In genomic region chr2:167863377-167863776, GRCh38 we compare ENCODE assay signal across 1 cellular context.
TF ChIP-seq lines count a peak whose summit lies in the region.

No MANE protein-coding gene starts in this region.

TF ChIP-seq in WTC11, 78 proteins besides CTCF, POLR2A, EP300 and RAD21 (continued from another document):
- TF ChIP-seq, protein P1, sequence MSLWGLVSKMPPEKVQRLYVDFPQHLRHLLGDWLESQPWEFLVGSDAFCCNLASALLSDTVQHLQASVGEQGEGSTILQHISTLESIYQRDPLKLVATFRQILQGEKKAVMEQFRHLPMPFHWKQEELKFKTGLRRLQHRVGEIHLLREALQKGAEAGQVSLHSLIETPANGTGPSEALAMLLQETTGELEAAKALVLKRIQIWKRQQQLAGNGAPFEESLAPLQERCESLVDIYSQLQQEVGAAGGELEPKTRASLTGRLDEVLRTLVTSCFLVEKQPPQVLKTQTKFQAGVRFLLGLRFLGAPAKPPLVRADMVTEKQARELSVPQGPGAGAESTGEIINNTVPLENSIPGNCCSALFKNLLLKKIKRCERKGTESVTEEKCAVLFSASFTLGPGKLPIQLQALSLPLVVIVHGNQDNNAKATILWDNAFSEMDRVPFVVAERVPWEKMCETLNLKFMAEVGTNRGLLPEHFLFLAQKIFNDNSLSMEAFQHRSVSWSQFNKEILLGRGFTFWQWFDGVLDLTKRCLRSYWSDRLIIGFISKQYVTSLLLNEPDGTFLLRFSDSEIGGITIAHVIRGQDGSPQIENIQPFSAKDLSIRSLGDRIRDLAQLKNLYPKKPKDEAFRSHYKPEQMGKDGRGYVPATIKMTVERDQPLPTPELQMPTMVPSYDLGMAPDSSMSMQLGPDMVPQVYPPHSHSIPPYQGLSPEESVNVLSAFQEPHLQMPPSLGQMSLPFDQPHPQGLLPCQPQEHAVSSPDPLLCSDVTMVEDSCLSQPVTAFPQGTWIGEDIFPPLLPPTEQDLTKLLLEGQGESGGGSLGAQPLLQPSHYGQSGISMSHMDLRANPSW (CRISPR knock-in tag; conservative IDR thresholded peaks at IDR 0.05; ENCODE audit: low read depth), result no peak
- TF ChIP-seq CBFB (CRISPR knock-in tag; IDR thresholded peaks at IDR 0.05; ENCODE audit: low read depth), result no peak
